In genomic region chr10:50627443-50627842, GRCh38 we compare ENCODE assay signal across 18 cellular contexts. TPM values are rescaled to one million over a fixed set of nuclear protein-coding genes. Genes with fewer than 3 reads are reported as not detected.
DNase-seq lines count a peak whose midpoint lies in the region; ATAC-seq and TF ChIP-seq lines count a peak whose summit lies in the region.
"Had no signal": no experiment of that assay in that cellular context is flagged by ENCODE, and none has a peak within 500 bp of the region (broad histone marks: within the 10 kb centered on the region; RNA-seq: fewer than 3 reads in every experiment).

No MANE protein-coding gene starts in this region.

- no peak overlapping the region for H3K4me3 ChIP-seq in trophoblast cell (ENCODE audit: low read depth, low read length)
- no peak overlapping the region for H3K4me3 ChIP-seq in CD8-positive, alpha-beta T cell (ENCODE audit: low read depth, low read length)
- H3K4me3 ChIP-seq: A549; BLaER1 treated with 17β-estradiol and CSF1 and Interleukin-3, amounts not matched to agents 10 nM and 100 nM had no signal

- H3K79me1 ChIP-seq in H9 (ENCODE audit: insufficient read depth, low read depth, low read length, poor library complexity, severe bottlenecking) (no peaks in the 10 kb centered on the region), trophoblast cell (ENCODE audit: low read length) (peaks cover 14% of the 10 kb centered on the region)

- H3K4me2 ChIP-seq in H9 (ENCODE audit: insufficient read depth, insufficient read length, low read length) (no peak overlapping the region), trophoblast cell (ENCODE audit: low read length) (no peak overlapping the region)
- H3K4me2 ChIP-seq: A549; BLaER1 treated with 17β-estradiol and CSF1 and Interleukin-3, amounts not matched to agents 10 nM and 100 nM had no signal

- H3K14ac ChIP-seq in H9 (ENCODE audit: insufficient read depth, low read length) (no peak overlapping the region), trophoblast cell (ENCODE audit: low read length) (no peak overlapping the region)

- H2BK12ac ChIP-seq in H9 (ENCODE audit: insufficient read length, low read depth, low read length) (no peak overlapping the region), trophoblast cell (ENCODE audit: low read length) (no peak overlapping the region)

- H3K27ac Mint-ChIP-seq in natural killer cell (no peak overlapping the region), H9 (no peak overlapping the region), nephron (no peak overlapping the region)
- H3K27ac Mint-ChIP-seq in natural killer cell treated with Interleukin-12 subunit alpha and Interleukin-12 subunit beta and Interleukin-15 and Interleukin-18, amount 100 ng/mL, for 72 hours, result no peak overlapping the region
- no peak overlapping the region for H3K27ac Mint-ChIP-seq in CD8-positive, alpha-beta T cell
- no peak overlapping the region for H3K27ac Mint-ChIP-seq in activated T-helper 17 cell treated with anti-CD3 and anti-CD28 coated beads, Interleukin-2, amount 50 U/mL, for 72 hours
- H3K27ac Mint-ChIP-seq: B cell; CD4-positive, alpha-beta memory T cell had no signal

- CTCF ChIA-PET in CD8-positive, alpha-beta T cell (lab: Charles Lee), result interaction anchor here (1.1 kb wide), 1 partner anchor 26 kb away, joined by 4 read pairs; no protein-coding TSS in a partner anchor

- H4K8ac ChIP-seq in H9 (replicated peaks; ENCODE audit: insufficient read length, low read depth, low read length) (no peak overlapping the region), trophoblast cell (ENCODE audit: low read depth, low read length) (no peak overlapping the region)

- H3K9me3 ChIP-seq in H9 (ENCODE audit: control insufficient read depth, low read depth, low read length), result no peaks in the 10 kb centered on the region
- no peaks in the 10 kb centered on the region for H3K9me3 ChIP-seq in trophoblast cell (ENCODE audit: insufficient read depth, low read depth, low read length)
- no peaks in the 10 kb centered on the region for H3K9me3 ChIP-seq in CD8-positive, alpha-beta T cell (ENCODE audit: low read length)
- H3K9me3 ChIP-seq: A549; BLaER1 treated with 17β-estradiol and CSF1 and Interleukin-3, amounts not matched to agents 10 nM and 100 nM; Caco-2 had no signal

- H3K9me3 Mint-ChIP-seq in natural killer cell (no peaks in the 10 kb centered on the region), H9 (no peaks in the 10 kb centered on the region), nephron (no peaks in the 10 kb centered on the region)
- no peaks in the 10 kb centered on the region for H3K9me3 Mint-ChIP-seq in natural killer cell treated with Interleukin-12 subunit alpha and Interleukin-12 subunit beta and Interleukin-15 and Interleukin-18, amount 100 ng/mL, for 72 hours
- H3K9me3 Mint-ChIP-seq in CD8-positive, alpha-beta T cell, result no peaks in the 10 kb centered on the region
- H3K9me3 Mint-ChIP-seq in activated T-helper 17 cell treated with anti-CD3 and anti-CD28 coated beads, Interleukin-2, amount 50 U/mL, for 72 hours, result no peaks in the 10 kb centered on the region
- H3K9me3 Mint-ChIP-seq: CD4-positive, alpha-beta memory T cell had no signal

- no CpG with 5 or more reads among the region's 1 CpG for WGBS in H9 (ENCODE audit: extremely low coverage, insufficient read length, low lambda C conversion rate)
- no CpG with 5 or more reads among the region's 1 CpG for WGBS in trophoblast cell (ENCODE audit: extremely low coverage, insufficient coverage, insufficient read length)

- no peak overlapping the region for H4K12ac ChIP-seq in trophoblast cell (ENCODE audit: low read depth, low read length)

- TF ChIP-seq CTCF in natural killer cell (IDR thresholded peaks at IDR 0.05) (no peak), H9 (conservative IDR thresholded peaks at IDR 0.05) (no peak), nephron (IDR thresholded peaks at IDR 0.05; ENCODE audit: unreplicated experiment in 3 of 3) (no peak)
- TF ChIP-seq CTCF in CD8-positive, alpha-beta T cell (IDR thresholded peaks at IDR 0.05), result no peak

- no peak overlapping the region for H2BK20ac ChIP-seq in H9 (ENCODE audit: low read depth, low read length, poor library complexity, severe bottlenecking)

- H2BK15ac ChIP-seq in H9 (ENCODE audit: low read depth, low read length), result no peak overlapping the region

- no peak overlapping the region for H3K56ac ChIP-seq in H9 (ENCODE audit: insufficient read length, low read depth, low read length)

- H3K27ac ChIP-seq in H9 (ENCODE audit: insufficient read length, low read depth, low read length) (peak overlapping the region; percentile 26), trophoblast cell (ENCODE audit: low read depth, low read length) (no peak overlapping the region)
- no peak overlapping the region for H3K27ac ChIP-seq in CD8-positive, alpha-beta T cell (ENCODE audit: low read depth, low read length)
- H3K27ac ChIP-seq: A549; BLaER1 treated with 17β-estradiol and CSF1 and Interleukin-3, amounts not matched to agents 10 nM and 100 nM; C4-2B had no signal

- H2AK5ac ChIP-seq in H9 (ENCODE audit: insufficient read length, low read length) (peak overlapping the region; percentile 28), trophoblast cell (ENCODE audit: low read length) (no peak overlapping the region)

- no peaks in the 10 kb centered on the region for H3K27me3 ChIP-seq in H9 (ENCODE audit: insufficient read depth, low read length)
- no peaks in the 10 kb centered on the region for H3K27me3 ChIP-seq in trophoblast cell (ENCODE audit: insufficient read depth, low read length)
- no peaks in the 10 kb centered on the region for H3K27me3 ChIP-seq in CD8-positive, alpha-beta T cell (ENCODE audit: insufficient read depth, low read length)
- H3K27me3 ChIP-seq: BLaER1 treated with 17β-estradiol and CSF1 and Interleukin-3, amounts not matched to agents 10 nM and 100 nM had no signal

- H3T11ph ChIP-seq in H9 (ENCODE audit: low read length), result no peak overlapping the region

- H4K5ac ChIP-seq in H9 (ENCODE audit: insufficient read length, low read depth, low read length), result no peak overlapping the region

- H4K91ac ChIP-seq in H9 (ENCODE audit: insufficient read length, low read depth, low read length), result no peak overlapping the region
- H4K91ac ChIP-seq in trophoblast cell (ENCODE audit: low read depth, low read length), result no peak overlapping the region

- no peak overlapping the region for H3K9ac ChIP-seq in H9 (ENCODE audit: extremely low read depth, insufficient read length, low read length)
- H3K9ac ChIP-seq in trophoblast cell (ENCODE audit: low read length), result no peak overlapping the region
- H3K9ac ChIP-seq: BLaER1 treated with 17β-estradiol and CSF1 and Interleukin-3, amounts not matched to agents 10 nM and 100 nM had no signal

- H2AFZ ChIP-seq in H9 (ENCODE audit: low read length), result no peak overlapping the region
- H2AFZ ChIP-seq in trophoblast cell (ENCODE audit: insufficient read depth, low read length, poor library complexity), result no peak overlapping the region

- H3K4me1 Mint-ChIP-seq in natural killer cell (peaks cover 12 to 13% of the 10 kb centered on the region in 2 donors), H9 (peaks cover 50 to 57% of the 10 kb centered on the region in 2 experiments), nephron (peaks cover 12% of the 10 kb centered on the region)
- peaks cover 24% of the 10 kb centered on the region in 2 donors for H3K4me1 Mint-ChIP-seq in natural killer cell treated with Interleukin-12 subunit alpha and Interleukin-12 subunit beta and Interleukin-15 and Interleukin-18, amount 100 ng/mL, for 72 hours (ENCODE audit: low read depth in 2 of 2)
- H3K4me1 Mint-ChIP-seq in CD8-positive, alpha-beta T cell (ENCODE audit: low read depth), result peaks cover 8% of the 10 kb centered on the region
- peaks cover 11% of the 10 kb centered on the region for H3K4me1 Mint-ChIP-seq in activated T-helper 17 cell treated with anti-CD3 and anti-CD28 coated beads, Interleukin-2, amount 50 U/mL, for 72 hours

- no peaks in the 10 kb centered on the region for H4K20me1 ChIP-seq in H9 (ENCODE audit: control insufficient read depth, insufficient read depth, insufficient read length)

- H3K4ac ChIP-seq in H9 (ENCODE audit: low read depth, low read length) (no peak overlapping the region), trophoblast cell (ENCODE audit: low read depth, low read length) (no peak overlapping the region)

- H2BK5ac ChIP-seq in H9 (ENCODE audit: insufficient read length, low read length), result no peak overlapping the region
- no peak overlapping the region for H2BK5ac ChIP-seq in trophoblast cell (ENCODE audit: low read depth, low read length, poor library complexity)

- DNase-seq in natural killer cell (no peak), H9 (no peak), trophoblast cell (peak; percentile 52 to 79)
- DNase-seq in natural killer cell treated with Interleukin-12 subunit alpha and Interleukin-12 subunit beta and Interleukin-15 and Interleukin-18, amount 100 ng/mL, for 72 hours (ENCODE audit: low spot score), result no peak
- no peak for DNase-seq in CD8-positive, alpha-beta T cell
- DNase-seq: AML-193; Caco-2; Calu3; CD4-positive, alpha-beta memory T cell; DMS79 treated with DMSO at 0.1 percent for 48 hours; GF-D8 had no signal

- H3K36me3 Mint-ChIP-seq in natural killer cell (no peaks in the 10 kb centered on the region), H9 (ENCODE audit: insufficient read depth in 1 of 3, low read depth in 3 of 3) (no peaks in the 10 kb centered on the region; a peak in 1 of 7 replicates), nephron (ENCODE audit: low read depth) (peaks cover 4% of the 10 kb centered on the region)
- no peaks in the 10 kb centered on the region for H3K36me3 Mint-ChIP-seq in natural killer cell treated with Interleukin-12 subunit alpha and Interleukin-12 subunit beta and Interleukin-15 and Interleukin-18, amount 100 ng/mL, for 72 hours
- peaks cover 20% of the 10 kb centered on the region for H3K36me3 Mint-ChIP-seq in CD8-positive, alpha-beta T cell
- peaks cover under 1% of the 10 kb centered on the region for H3K36me3 Mint-ChIP-seq in activated T-helper 17 cell treated with anti-CD3 and anti-CD28 coated beads, Interleukin-2, amount 50 U/mL, for 72 hours (ENCODE audit: low read depth)

- POLR2A ChIA-PET in CD8-positive, alpha-beta T cell (lab: Charles Lee), result no interaction called here

- no peak overlapping the region for H3K18ac ChIP-seq in H9 (ENCODE audit: insufficient read length, low read depth, low read length)
- no peak overlapping the region for H3K18ac ChIP-seq in trophoblast cell (ENCODE audit: low read length)

- H3K27me3 Mint-ChIP-seq in natural killer cell (ENCODE audit: low read depth in 2 of 2) (no peaks in the 10 kb centered on the region), H9 (ENCODE audit: low read depth) (no peaks in the 10 kb centered on the region), nephron (ENCODE audit: low read depth) (no peaks in the 10 kb centered on the region)
- H3K27me3 Mint-ChIP-seq in natural killer cell treated with Interleukin-12 subunit alpha and Interleukin-12 subunit beta and Interleukin-15 and Interleukin-18, amount 100 ng/mL, for 72 hours, result no peaks in the 10 kb centered on the region
- H3K27me3 Mint-ChIP-seq in CD8-positive, alpha-beta T cell (ENCODE audit: low read depth), result no peaks in the 10 kb centered on the region
- no peaks in the 10 kb centered on the region for H3K27me3 Mint-ChIP-seq in activated T-helper 17 cell treated with anti-CD3 and anti-CD28 coated beads, Interleukin-2, amount 50 U/mL, for 72 hours
- H3K27me3 Mint-ChIP-seq: B cell; CD4-positive, alpha-beta memory T cell had no signal

- H3K4me1 ChIP-seq in H9 (ENCODE audit: insufficient read depth, low read length) (peaks cover 11% of the 10 kb centered on the region; the same call in 1 of the 2 replicates), trophoblast cell (ENCODE audit: control insufficient read depth in 1 of 2, insufficient read depth in 2 of 2, low read length in 2 of 2) (peaks cover 5 to 7% of the 10 kb centered on the region in 2 experiments)
- peaks cover 6% of the 10 kb centered on the region for H3K4me1 ChIP-seq in CD8-positive, alpha-beta T cell (ENCODE audit: insufficient read depth, low read length)

- peaks cover 20% of the 10 kb centered on the region for H3K23me2 ChIP-seq in H9 (ENCODE audit: insufficient read length, low read depth, low read length, poor library complexity, severe bottlenecking)

- intact Hi-C loops in natural killer cell (cut with micrococcal nuclease), result loop anchor here (10.0 kb wide), 2 partner anchors 563 to 1067 kb away; partner anchors contain the start of genes CSTF2T and WASHC2A
- intact Hi-C loops in CD8-positive, alpha-beta T cell (cut with DNase I, micrococcal nuclease), result loop anchor here in 1 of 2 experiments (5.0 to 10.0 kb wide), 2 partner anchors 1070 to 1093 kb away; partner anchors contain the start of genes CSTF2T and ERCC6

- H3K36me3 ChIP-seq in trophoblast cell (ENCODE audit: control insufficient read depth in 1 of 2, insufficient read depth in 2 of 2, low read length in 2 of 2), result no peaks in the 10 kb centered on the region
- H3K36me3 ChIP-seq in CD8-positive, alpha-beta T cell (ENCODE audit: insufficient read depth, low read length), result no peaks in the 10 kb centered on the region
- H3K36me3 ChIP-seq: BLaER1 treated with 17β-estradiol and CSF1 and Interleukin-3, amounts not matched to agents 10 nM and 100 nM had no signal

- H3K23ac ChIP-seq in H9 (ENCODE audit: insufficient read length, low read depth, low read length) (no peak overlapping the region), trophoblast cell (ENCODE audit: low read length) (no peak overlapping the region)

- no peak for ATAC-seq in natural killer cell
- ATAC-seq in natural killer cell treated with Interleukin-12 subunit alpha and Interleukin-12 subunit beta and Interleukin-15 and Interleukin-18, amount 100 ng/mL, for 72 hours, result no peak
- ATAC-seq in CD8-positive, alpha-beta T cell, result no peak
- no peak for ATAC-seq in HG03108 (IDR thresholded peaks at IDR 0.05; ENCODE audit: unreplicated experiment)
- no peak for ATAC-seq in activated T-helper 17 cell treated with anti-CD3 and anti-CD28 coated beads, Interleukin-2, amount 50 U/mL, for 72 hours (replicated peaks)
- ATAC-seq: A549 had no signal

- H3K79me2 ChIP-seq in H9 (ENCODE audit: insufficient read depth, low read length) (no peaks in the 10 kb centered on the region), trophoblast cell (ENCODE audit: control insufficient read depth, insufficient read depth, low read length, poor library complexity) (peaks cover 8% of the 10 kb centered on the region)

- H2BK120ac ChIP-seq in H9 (ENCODE audit: low read depth, low read length, poor library complexity, severe bottlenecking), result no peak overlapping the region
- no peak overlapping the region for H2BK120ac ChIP-seq in trophoblast cell (ENCODE audit: insufficient read depth, low read length, poor library complexity)

- H3K4me3 Mint-ChIP-seq in natural killer cell, result peak overlapping the region; percentile 13
- no peak overlapping the region for H3K4me3 Mint-ChIP-seq in natural killer cell treated with Interleukin-12 subunit alpha and Interleukin-12 subunit beta and Interleukin-15 and Interleukin-18, amount 100 ng/mL, for 72 hours
- no peak overlapping the region; a peak in 1 of 5 replicates for H3K4me3 Mint-ChIP-seq in H9
- peak overlapping the region in 2 of 3 experiments; percentile 52 to 60 for H3K4me3 Mint-ChIP-seq in nephron
- no peak overlapping the region for H3K4me3 Mint-ChIP-seq in CD8-positive, alpha-beta T cell
- no peak overlapping the region for H3K4me3 Mint-ChIP-seq in activated T-helper 17 cell treated with anti-CD3 and anti-CD28 coated beads, Interleukin-2, amount 50 U/mL, for 72 hours
- H3K4me3 Mint-ChIP-seq: B cell; CD4-positive, alpha-beta memory T cell had no signal

RNA-seq across cellular contexts. Expression of gene SGMS1, which starts 3.7 kb away (rescaled TPM):
- total RNA-seq in natural killer cell (10 to 100 TPM; 24.5 to 32.7 (median 30.4) TPM), H9 (2021) (19.3 and 20.4 TPM in 2 replicates)
- 10 to 100 TPM; 31.6 to 49.0 TPM for total RNA-seq in natural killer cell treated with Interleukin-12 subunit alpha and Interleukin-12 subunit beta and Interleukin-15 and Interleukin-18, amount 100 ng/mL, for 72 hours
- 12.3 and 14.2 TPM in 2 replicates for polyA plus RNA-seq in trophoblast cell (2013)
- total RNA-seq in CD8-positive, alpha-beta T cell, result 10 to 100 TPM; 17.0 to 19.9 TPM
- 10 to 100 TPM; 13.4 to 22.4 TPM for total RNA-seq in activated T-helper 17 cell treated with anti-CD3 and anti-CD28 coated beads, Interleukin-2, amount 50 U/mL, for 72 hours

Comparison
In these comparisons a context has a peak if more than half of its experiments do, and no peak if none do; other contexts are left out.
1. H3K4me3 Mint-ChIP-seq: peak in natural killer cell (single experiment) and nephron (2 of 3); none in natural killer cell treated with Interleukin-12 subunit alpha and Interleukin-12 subunit beta and Interleukin-15 and Interleukin-18, amount 100 ng/mL, for 72 hours (single experiment), H9 (0 of 2), CD8-positive, alpha-beta T cell (single experiment) and activated T-helper 17 cell treated with anti-CD3 and anti-CD28 coated beads, Interleukin-2, amount 50 U/mL, for 72 hours (single experiment).
2. DNase-seq: peak in trophoblast cell (2 of 2); none in natural killer cell (single experiment), natural killer cell treated with Interleukin-12 subunit alpha and Interleukin-12 subunit beta and Interleukin-15 and Interleukin-18, amount 100 ng/mL, for 72 hours (single experiment), H9 (single experiment) and CD8-positive, alpha-beta T cell (0 of 7).